10 cellular contexts compared by ENCODE assay signal in the genomic region with DNA sequence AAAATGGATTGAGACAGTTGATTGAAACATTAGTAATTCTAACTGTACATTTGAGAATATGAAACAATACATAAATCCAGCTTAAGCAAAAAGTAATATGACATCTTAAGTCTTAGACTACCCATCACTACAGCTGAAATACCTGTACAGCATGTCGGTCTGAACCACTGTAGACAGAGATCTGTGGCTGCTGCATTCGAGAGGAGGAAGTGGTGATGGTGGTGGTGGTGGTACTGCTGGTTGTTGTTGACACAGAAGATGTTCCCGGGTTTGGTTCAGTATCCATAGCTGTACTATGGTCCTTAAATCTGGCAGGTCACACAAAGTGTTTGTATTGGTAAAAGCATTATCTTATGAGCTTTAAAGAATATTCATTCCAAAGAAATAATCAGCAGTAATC. TPM values are rescaled to one million over a fixed set of nuclear protein-coding genes. Genes with fewer than 3 reads are reported as not detected.
DNase-seq lines count a peak whose midpoint lies in the region; ATAC-seq, FAIRE-seq and TF ChIP-seq lines count a peak whose summit lies in the region.
"Had no signal": no experiment of that assay in that cellular context is flagged by ENCODE, and none has a peak within 500 bp of the region (broad histone marks: within the 10 kb centered on the region; RNA-seq: fewer than 3 reads in every experiment).

No MANE protein-coding gene starts in this region.

- H3K79me2 ChIP-seq in hepatocyte: peaks cover 69% of the 10 kb centered on the region
- peaks cover 40% of the 10 kb centered on the region for H3K79me2 ChIP-seq in HepG2 (ENCODE audit: insufficient read depth, low read length)

- H3K9me3 Mint-ChIP-seq in activated CD8-positive, alpha-beta memory T cell treated with anti-CD3 and anti-CD28 coated beads, Interleukin-2, amount 10 ng/mL, durations not matched to agents 7 days and 5 days (ENCODE audit: low read depth): no peaks in the 10 kb centered on the region
- H3K9me3 Mint-ChIP-seq in activated CD4-positive, alpha-beta T cell treated with anti-CD3 and anti-CD28 coated beads, Interleukin-2, amount 10 ng/mL, durations not matched to agents 24 days and 14 days: no peaks in the 10 kb centered on the region

- H3K36me3 Mint-ChIP-seq in activated CD8-positive, alpha-beta memory T cell treated with anti-CD3 and anti-CD28 coated beads, Interleukin-2, amount 10 ng/mL, durations not matched to agents 7 days and 5 days: peaks cover 41% of the 10 kb centered on the region
- peaks cover 40% of the 10 kb centered on the region for H3K36me3 Mint-ChIP-seq in activated CD4-positive, alpha-beta T cell treated with anti-CD3 and anti-CD28 coated beads, Interleukin-2, amount 10 ng/mL, durations not matched to agents 24 days and 14 days (ENCODE audit: low read depth)

- TF ChIP-seq CTCF in hepatocyte (IDR thresholded peaks at IDR 0.05; ENCODE audit: poor library complexity) (no peak), thoracic aorta (IDR thresholded peaks at IDR 0.05) (no peak), HepG2 (CRISPR knock-in tag; IDR thresholded peaks at IDR 0.05) (no peak)

- H3K9ac ChIP-seq in HepG2 (ENCODE audit: insufficient read depth, low read depth, low read length): no peak overlapping the region

- CTCF ChIA-PET in activated CD8-positive, alpha-beta memory T cell treated with anti-CD3 and anti-CD28 coated beads, Interleukin-2, amount 10 ng/mL, durations not matched to agents 7 days and 5 days (lab: Charles Lee): interaction anchor here (0.9 to 1.6 kb wide), 3 partner anchors 11 to 406 kb away, joined by 3 read pairs; a partner anchor contains a TSS
- CTCF ChIA-PET in HepG2 (lab: Yijun Ruan, JAX; ENCODE audit: low intra/inter-chr PET ratio, low total read pairs): no interaction called here

- H2AFZ ChIP-seq in hepatocyte: no peak overlapping the region
- H2AFZ ChIP-seq in HepG2 (ENCODE audit: low read length): no peak overlapping the region

- H3K27ac Mint-ChIP-seq in activated CD8-positive, alpha-beta memory T cell treated with anti-CD3 and anti-CD28 coated beads, Interleukin-2, amount 10 ng/mL, durations not matched to agents 7 days and 5 days: peak overlapping the region; percentile 68
- peak overlapping the region; percentile 62 for H3K27ac Mint-ChIP-seq in activated CD4-positive, alpha-beta T cell treated with anti-CD3 and anti-CD28 coated beads, Interleukin-2, amount 10 ng/mL, durations not matched to agents 24 days and 14 days

- H3K4me3 ChIP-seq in hepatocyte: no peak overlapping the region
- peak overlapping the region; percentile 99 for H3K4me3 ChIP-seq in thoracic aorta
- no peak overlapping the region for H3K4me3 ChIP-seq in HepG2 (replicated peaks in 1 of 3; ENCODE audit: insufficient read depth in 1 of 3, low read depth in 2 of 3, low read length in 3 of 3)

- TF ChIP-seq POLR2A in HepG2 (IDR thresholded peaks at IDR 0.05; ENCODE audit: insufficient read depth in 1 of 2, low read depth in 2 of 2, low read length in 2 of 2): no peak

- in situ Hi-C loops in HepG2 (cut with HindIII; ENCODE audit: extremely low pct_ligation_motif_present, low pct_unique_long_range_greater_than_20kb): no loop called here

- H3K4me1 Mint-ChIP-seq in activated CD8-positive, alpha-beta memory T cell treated with anti-CD3 and anti-CD28 coated beads, Interleukin-2, amount 10 ng/mL, durations not matched to agents 7 days and 5 days: peaks cover 30% of the 10 kb centered on the region
- peaks cover 34% of the 10 kb centered on the region for H3K4me1 Mint-ChIP-seq in activated CD4-positive, alpha-beta T cell treated with anti-CD3 and anti-CD28 coated beads, Interleukin-2, amount 10 ng/mL, durations not matched to agents 24 days and 14 days

- DNase-seq in activated CD8-positive, alpha-beta memory T cell treated with anti-CD3 and anti-CD28 coated beads, Interleukin-2, amount 10 ng/mL, durations not matched to agents 7 days and 5 days: peak; percentile 89
- DNase-seq in activated CD8-positive, alpha-beta memory T cell treated with anti-CD3 and anti-CD28 coated beads for 24 hours: no peak
- peak; percentile 88 for DNase-seq in activated CD4-positive, alpha-beta T cell treated with anti-CD3 and anti-CD28 coated beads, Interleukin-2, amount 10 ng/mL, durations not matched to agents 24 days and 14 days
- DNase-seq in hepatocyte (ENCODE audit: low spot score) (no peak), thoracic aorta (ENCODE audit: low spot score) (no peak), HepG2 (ENCODE audit: low spot score) (no peak), hepatic stellate cell (ENCODE audit: low spot score) (no peak)
- DNase-seq: adrenal gland, NCI-H2029 treated with DMSO at 0.1 percent for 48 hours had no signal

- intact Hi-C loops in activated CD4-positive, alpha-beta T cell treated with anti-CD3 and anti-CD28 coated beads, Interleukin-2, amount 10 ng/mL, durations not matched to agents 24 days and 14 days (cut with micrococcal nuclease): no loop called here
- intact Hi-C loops in HepG2 (cut with micrococcal nuclease; ENCODE audit: unreplicated experiment): no loop called here

- H3K4me2 ChIP-seq in hepatocyte (peak overlapping the region; percentile 89), HepG2 (ENCODE audit: low read depth, low read length) (no peak overlapping the region)

- no peak for TF ChIP-seq RAD21 in HepG2 (CRISPR knock-in tag; IDR thresholded peaks at IDR 0.05)

- H3K27me3 ChIP-seq in hepatocyte: no peaks in the 10 kb centered on the region
- no peaks in the 10 kb centered on the region for H3K27me3 ChIP-seq in thoracic aorta (replicated peaks; ENCODE audit: insufficient read depth)
- H3K27me3 ChIP-seq in HepG2 (ENCODE audit: control insufficient read depth in 1 of 2, insufficient read depth in 2 of 2, low read length in 2 of 2): no peaks in the 10 kb centered on the region; a peak in 1 of 5 replicates
- H3K27me3 ChIP-seq: adrenal gland had no signal

- no peaks in the 10 kb centered on the region for H3K9me3 ChIP-seq in hepatocyte (ENCODE audit: low read depth)
- no peaks in the 10 kb centered on the region for H3K9me3 ChIP-seq in thoracic aorta
- no peaks in the 10 kb centered on the region for H3K9me3 ChIP-seq in HepG2 (ENCODE audit: low read length)
- H3K9me3 ChIP-seq: adrenal gland had no signal

- TF ChIP-seq EP300 in HepG2 (IDR thresholded peaks at IDR 0.05; ENCODE audit: low read depth in 2 of 2, low read length in 2 of 2): no peak
- TF ChIP-seq EP300 in HepG2 (CRISPR knock-in tag; IDR thresholded peaks at IDR 0.05; ENCODE audit: borderline replicate concordance): no peak

- H3K27ac ChIP-seq in hepatocyte (no peak overlapping the region), thoracic aorta (no peak overlapping the region), HepG2 (ENCODE audit: extremely low read length, insufficient read depth, low read length) (no peak overlapping the region)
- H3K27ac ChIP-seq: adrenal gland had no signal

- H4K20me1 ChIP-seq in hepatocyte (ENCODE audit: insufficient read depth, poor library complexity, severe bottlenecking) (peaks cover 27% of the 10 kb centered on the region), HepG2 (ENCODE audit: insufficient read depth, low read length) (no peaks in the 10 kb centered on the region)

- FAIRE-seq in HepG2 (lab: Jason Lieb, UNC): no peak

- no TSS peak for BruUV-seq in HepG2 (replicated peaks; lab: Mats Ljungman, UMichigan)

- ATAC-seq in activated CD8-positive, alpha-beta memory T cell treated with anti-CD3 and anti-CD28 coated beads, Interleukin-2, amount 10 ng/mL, durations not matched to agents 7 days and 5 days: peak; percentile 34
- ATAC-seq in thoracic aorta (ENCODE audit: insufficient number of reproducible peaks, low FRiP score, low read depth) (no peak), HepG2 (no peak), GM18870 (IDR thresholded peaks at IDR 0.05; ENCODE audit: unreplicated experiment) (no peak)

- H3K9me2 ChIP-seq in hepatocyte (replicated peaks; ENCODE audit: insufficient read depth): no peaks in the 10 kb centered on the region

- H3K4me3 Mint-ChIP-seq in activated CD8-positive, alpha-beta memory T cell treated with anti-CD3 and anti-CD28 coated beads, Interleukin-2, amount 10 ng/mL, durations not matched to agents 7 days and 5 days: peak overlapping the region; percentile 62
- peak overlapping the region; percentile 78 for H3K4me3 Mint-ChIP-seq in activated CD4-positive, alpha-beta T cell treated with anti-CD3 and anti-CD28 coated beads, Interleukin-2, amount 10 ng/mL, durations not matched to agents 24 days and 14 days

- WGBS in hepatocyte (ENCODE audit: low lambda C conversion rate, missing lambda C conversion rate): 94% methylated on average over 3 of the region's 3 CpGs
- 84% methylated on average over 3 of the region's 3 CpGs for WGBS in HepG2 (ENCODE audit: low lambda C conversion rate)

- H3K36me3 ChIP-seq in hepatocyte (replicated peaks; ENCODE audit: insufficient read depth, low read depth) (no peaks in the 10 kb centered on the region), thoracic aorta (peaks cover 36% of the 10 kb centered on the region), HepG2 (replicated peaks in 1 of 2; ENCODE audit: control insufficient read depth in 1 of 2, insufficient read depth in 2 of 2, low read length in 2 of 2) (peaks cover 1 to 36% of the 10 kb centered on the region in 2 experiments)

- H3K27me3 Mint-ChIP-seq in activated CD8-positive, alpha-beta memory T cell treated with anti-CD3 and anti-CD28 coated beads, Interleukin-2, amount 10 ng/mL, durations not matched to agents 7 days and 5 days: no peaks in the 10 kb centered on the region
- H3K27me3 Mint-ChIP-seq in activated CD4-positive, alpha-beta T cell treated with anti-CD3 and anti-CD28 coated beads, Interleukin-2, amount 10 ng/mL, durations not matched to agents 24 days and 14 days: no peaks in the 10 kb centered on the region

- peaks cover 15% of the 10 kb centered on the region for H3K4me1 ChIP-seq in hepatocyte (ENCODE audit: insufficient read depth)
- H3K4me1 ChIP-seq in thoracic aorta (ENCODE audit: control insufficient read depth in 1 of 2, low read depth in 2 of 2): peaks cover 16 to 32% of the 10 kb centered on the region in 2 donors
- H3K4me1 ChIP-seq in HepG2 (ENCODE audit: insufficient read depth, low read length): peaks cover 18% of the 10 kb centered on the region

- POLR2A ChIA-PET in HepG2 (lab: Yijun Ruan, JAX): interaction anchor here (1.2 kb wide), 1 partner anchor 10 kb away, joined by 3 read pairs; no protein-coding TSS in a partner anchor

RNA-seq across cellular contexts. Expression of a gene that starts 2.9 kb away (rescaled TPM):
- total RNA-seq in activated CD8-positive, alpha-beta memory T cell treated with anti-CD3 and anti-CD28 coated beads, Interleukin-2, amount 10 ng/mL, durations not matched to agents 7 days and 5 days: 10 to 100 TPM; 51.4 to 78.3 TPM
- 54.7 and 56.4 TPM in 2 replicates for total RNA-seq in activated CD4-positive, alpha-beta T cell treated with anti-CD3 and anti-CD28 coated beads, Interleukin-2, amount 10 ng/mL, durations not matched to agents 24 days and 14 days
- total RNA-seq in hepatocyte (36.2 and 36.6 TPM in 2 replicates), thoracic aorta (100 to 1,000 TPM in 1 of 2 donors, 10 to 100 TPM in 1; 78.0 to 123 TPM), HepG2 (2016; rRNA removed; fragmentation: Illumina TruSeq; extraction: Trizol) (16.5 and 24.1 TPM in 2 replicates)
- polyA plus RNA-seq in hepatocyte (39.8 and 39.9 TPM in 2 replicates), HepG2 (2011; rRNA removed) (42.9 and 49.0 TPM in 2 replicates)
- total RNA-seq in HepG2 (2016; cell fraction: cytosol; rRNA removed; fragmentation: Illumina TruSeq; extraction: Trizol; ENCODE audit: low read depth): 83.1 and 87.8 TPM in 2 replicates
- total RNA-seq in HepG2 (2016; cell fraction: insoluble cytoplasmic fraction; rRNA removed; fragmentation: Illumina TruSeq; extraction: Trizol): 15.1 and 19.9 TPM in 2 replicates
- 17.9 and 22.5 TPM in 2 replicates for total RNA-seq in HepG2 (2016; cell fraction: membrane; rRNA removed; fragmentation: Illumina TruSeq; extraction: Trizol)
- 45.6 and 47.3 TPM in 2 replicates for total RNA-seq in HepG2 (2016; cell fraction: nucleus; rRNA removed; fragmentation: Illumina TruSeq; extraction: Trizol)
- 18.5 and 21.7 TPM in 2 replicates for polyA plus RNA-seq in HepG2 (2011; cell fraction: cytosol; rRNA removed)
- 64.0 and 65.6 TPM in 2 replicates for polyA plus RNA-seq in HepG2 (2011; cell fraction: nucleus; rRNA removed)
- polyA plus RNA-seq in HepG2 (2012): 12.8 and 14.1 TPM in 2 replicates
- polyA plus RNA-seq in HepG2 (2016; cell fraction: cytosol; fragmentation: Illumina TruSeq; extraction: Trizol; ENCODE audit: low read depth): 0.53 and 0.69 TPM in 2 replicates
- 6.1 and 6.6 TPM in 2 replicates for polyA plus RNA-seq in HepG2 (2016; cell fraction: insoluble cytoplasmic fraction; fragmentation: Illumina TruSeq; extraction: Trizol; ENCODE audit: low read depth)
- 0.78 TPM in 2 replicates for polyA plus RNA-seq in HepG2 (2016; cell fraction: membrane; fragmentation: Illumina TruSeq; extraction: Trizol; ENCODE audit: low read depth)
- polyA plus RNA-seq in HepG2 (2016; cell fraction: nucleus; fragmentation: Illumina TruSeq; extraction: Trizol; ENCODE audit: insufficient read depth, low read depth): 21.1 and 24.6 TPM in 2 replicates
- polyA minus RNA-seq in HepG2 (2011; rRNA and poly(A)+ RNA removed; ENCODE audit: low replicate concordance): 193 and 376 TPM in 2 replicates
- 15.6 and 17.5 TPM in 2 replicates for polyA minus RNA-seq in HepG2 (2011; cell fraction: cytosol; rRNA and poly(A)+ RNA removed)
- polyA minus RNA-seq in HepG2 (2011; cell fraction: nucleus; rRNA and poly(A)+ RNA removed): 86.4 and 113 TPM in 2 replicates

RNA-seq across cellular contexts. Expression of a gene that starts 43.6 kb away (rescaled TPM):
- total RNA-seq in activated CD8-positive, alpha-beta memory T cell treated with anti-CD3 and anti-CD28 coated beads, Interleukin-2, amount 10 ng/mL, durations not matched to agents 7 days and 5 days: 10 to 100 TPM; 13.3 to 16.4 TPM
- total RNA-seq in activated CD4-positive, alpha-beta T cell treated with anti-CD3 and anti-CD28 coated beads, Interleukin-2, amount 10 ng/mL, durations not matched to agents 24 days and 14 days: 19.7 and 32.3 TPM in 2 replicates
- 47.3 and 51.8 TPM in 2 replicates for total RNA-seq in hepatocyte
- polyA plus RNA-seq in hepatocyte: 25.8 and 28.6 TPM in 2 replicates
- total RNA-seq in thoracic aorta: 10 to 100 TPM; 22.5 to 52.9 TPM
- total RNA-seq in HepG2 (2016; rRNA removed; fragmentation: Illumina TruSeq; extraction: Trizol): 30.4 and 39.1 TPM in 2 replicates
- 11.6 and 12.0 TPM in 2 replicates for total RNA-seq in HepG2 (2016; cell fraction: cytosol; rRNA removed; fragmentation: Illumina TruSeq; extraction: Trizol; ENCODE audit: low read depth)
- total RNA-seq in HepG2 (2016; cell fraction: insoluble cytoplasmic fraction; rRNA removed; fragmentation: Illumina TruSeq; extraction: Trizol): 29.9 and 42.0 TPM in 2 replicates
- total RNA-seq in HepG2 (2016; cell fraction: membrane; rRNA removed; fragmentation: Illumina TruSeq; extraction: Trizol): 13.7 and 15.0 TPM in 2 replicates
- 19.8 and 28.5 TPM in 2 replicates for total RNA-seq in HepG2 (2016; cell fraction: nucleus; rRNA removed; fragmentation: Illumina TruSeq; extraction: Trizol)
- 11.7 and 17.2 TPM in 2 replicates for polyA plus RNA-seq in HepG2 (2011; rRNA removed)
- 6.2 and 9.0 TPM in 2 replicates for polyA plus RNA-seq in HepG2 (2011; cell fraction: cytosol; rRNA removed)
- 5.0 and 9.3 TPM in 2 replicates for polyA plus RNA-seq in HepG2 (2011; cell fraction: nucleus; rRNA removed)
- 12.9 and 22.8 TPM in 2 replicates for polyA plus RNA-seq in HepG2 (2012)
- polyA plus RNA-seq in HepG2 (2016; cell fraction: cytosol; fragmentation: Illumina TruSeq; extraction: Trizol; ENCODE audit: low read depth): 2.5 and 3.2 TPM in 2 replicates
- 29.3 and 31.7 TPM in 2 replicates for polyA plus RNA-seq in HepG2 (2016; cell fraction: insoluble cytoplasmic fraction; fragmentation: Illumina TruSeq; extraction: Trizol; ENCODE audit: low read depth)
- polyA plus RNA-seq in HepG2 (2016; cell fraction: membrane; fragmentation: Illumina TruSeq; extraction: Trizol; ENCODE audit: low read depth): 5.4 and 6.7 TPM in 2 replicates
- polyA plus RNA-seq in HepG2 (2016; cell fraction: nucleus; fragmentation: Illumina TruSeq; extraction: Trizol; ENCODE audit: insufficient read depth, low read depth): 25.1 and 26.3 TPM in 2 replicates
- polyA minus RNA-seq in HepG2 (2011; rRNA and poly(A)+ RNA removed; ENCODE audit: low replicate concordance): 14.9 and 45.3 TPM in 2 replicates
- polyA minus RNA-seq in HepG2 (2011; cell fraction: cytosol; rRNA and poly(A)+ RNA removed): 20.2 and 22.9 TPM in 2 replicates
- 34.5 and 41.0 TPM in 2 replicates for polyA minus RNA-seq in HepG2 (2011; cell fraction: nucleus; rRNA and poly(A)+ RNA removed)

Comparison
In these comparisons a context has a peak if more than half of its experiments do, and no peak if none do; other contexts are left out.
1. DNase-seq: peak in activated CD8-positive, alpha-beta memory T cell treated with anti-CD3 and anti-CD28 coated beads, Interleukin-2, amount 10 ng/mL, durations not matched to agents 7 days and 5 days (single experiment) and activated CD4-positive, alpha-beta T cell treated with anti-CD3 and anti-CD28 coated beads, Interleukin-2, amount 10 ng/mL, durations not matched to agents 24 days and 14 days (single experiment); none in activated CD8-positive, alpha-beta memory T cell treated with anti-CD3 and anti-CD28 coated beads for 24 hours (single experiment), hepatocyte (single experiment), thoracic aorta (single experiment), HepG2 (single experiment) and hepatic stellate cell (single experiment).